ENCODE assay signal across 3 cellular contexts in genomic region chr4:56293121-56293520, GRCh38.
"Had no signal": no experiment of that assay in that cellular context is flagged by ENCODE, and none has a peak within 500 bp of the region (broad histone marks: within the 10 kb centered on the region; RNA-seq: fewer than 3 reads in every experiment).

No MANE protein-coding gene starts in this region.

- ATAC-seq: GM12878 had no signal

- DNase-seq: GDM1, GF-D8 had no signal

- H3K4me3 ChIP-seq: GM12878 had no signal
